In the genomic region with DNA sequence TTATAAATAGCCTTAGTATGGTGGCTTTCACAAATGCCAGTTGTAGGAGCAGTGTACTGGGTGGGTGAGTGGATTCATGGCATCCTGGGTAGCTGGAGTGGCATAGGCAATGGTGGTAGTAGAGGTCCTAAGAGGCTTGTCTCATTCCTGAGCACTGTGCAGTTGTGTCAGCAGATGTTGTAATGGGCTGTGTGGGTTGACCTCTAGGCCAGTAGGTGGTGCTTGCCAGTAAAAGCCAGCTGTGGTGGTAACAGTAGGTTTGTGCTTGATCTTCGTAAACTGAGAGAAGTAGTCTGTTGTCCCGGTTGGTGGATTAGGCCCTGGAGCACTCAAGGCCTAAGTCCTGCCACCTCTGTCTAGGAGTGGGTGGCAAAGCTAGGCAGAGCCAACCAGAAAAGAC, we compare ENCODE assay signal across 21 cellular contexts.
DNase-seq lines count a peak whose midpoint lies in the region; ATAC-seq, FAIRE-seq and TF ChIP-seq lines count a peak whose summit lies in the region.
"Had no signal": no experiment of that assay in that cellular context is flagged by ENCODE, and none has a peak within 500 bp of the region (broad histone marks: within the 10 kb centered on the region; RNA-seq: fewer than 3 reads in every experiment).

No MANE protein-coding gene starts in this region.

- ATAC-seq in left lobe of liver = peak; percentile 83
- ATAC-seq: activated CD8-positive, alpha-beta T cell treated with anti-CD3 and anti-CD28 coated beads for 36 hours; gastroesophageal sphincter; Panc1 had no signal

- H3K4me3 ChIP-seq in bronchial epithelial cell (ENCODE audit: low read depth, low read length) = no peak overlapping the region
- H3K4me3 ChIP-seq: BLaER1 treated with 17β-estradiol and CSF1 and Interleukin-3, amounts not matched to agents 10 nM and 100 nM; gastroesophageal sphincter; lower lobe of right lung; SK-N-MC had no signal

- no peaks in the 10 kb centered on the region for H3K36me3 ChIP-seq in bronchial epithelial cell (ENCODE audit: control insufficient read depth, insufficient read depth, low read length)
- H3K36me3 ChIP-seq: gastroesophageal sphincter, lower lobe of right lung had no signal

- FAIRE-seq in HTR-8/SVneo (lab: Jason Lieb, UNC) (peak; percentile 23), bronchial epithelial cell (lab: Jason Lieb, UNC) (peak; percentile 13)
- FAIRE-seq: keratinocyte had no signal

- DNase-seq in HTR-8/SVneo (ENCODE audit: insufficient read length, low spot score) (no peak), bronchial epithelial cell (ENCODE audit: low read depth) (no peak), left lobe of liver (ENCODE audit: low spot score) (no peak), stromal cell of bone marrow (ENCODE audit: low read depth) (peak; percentile 3), NCI-H1105 treated with DMSO at 0.1 percent for 48 hours (lab: John Stamatoyannopoulos, UW) (no peak), AML-193 (lab: John Stamatoyannopoulos, UW) (no peak), NCI-H1417 (lab: John Stamatoyannopoulos, UW) (no peak)
- DNase-seq: activated CD4-positive, alpha-beta T cell treated with anti-CD3 and anti-CD28 coated beads for 1 hour; activated CD8-positive, alpha-beta T cell treated with anti-CD3 and anti-CD28 coated beads for 36 hours; activated naive CD8-positive, alpha-beta T cell treated with anti-CD3 and anti-CD28 coated beads for 36 hours; effector memory CD4-positive, alpha-beta T cell; hypothalamus; KG1; lower lobe of right lung; NCI-H2171 treated with DMSO at 0.1 percent for 48 hours; NCI-H524 had no signal

- H3K27me3 ChIP-seq in bronchial epithelial cell (ENCODE audit: control insufficient read depth, insufficient read depth, low read length) = no peaks in the 10 kb centered on the region
- H3K27me3 ChIP-seq: BLaER1 treated with 17β-estradiol and CSF1 and Interleukin-3, amounts not matched to agents 10 nM and 100 nM; gastroesophageal sphincter had no signal

- no peak for TF ChIP-seq CTCF in bronchial epithelial cell (IDR thresholded peaks at IDR 0.05; ENCODE audit: insufficient read depth, low read length, severe bottlenecking)
